ENCODE assay signal across 9 cellular contexts in the genomic region with DNA sequence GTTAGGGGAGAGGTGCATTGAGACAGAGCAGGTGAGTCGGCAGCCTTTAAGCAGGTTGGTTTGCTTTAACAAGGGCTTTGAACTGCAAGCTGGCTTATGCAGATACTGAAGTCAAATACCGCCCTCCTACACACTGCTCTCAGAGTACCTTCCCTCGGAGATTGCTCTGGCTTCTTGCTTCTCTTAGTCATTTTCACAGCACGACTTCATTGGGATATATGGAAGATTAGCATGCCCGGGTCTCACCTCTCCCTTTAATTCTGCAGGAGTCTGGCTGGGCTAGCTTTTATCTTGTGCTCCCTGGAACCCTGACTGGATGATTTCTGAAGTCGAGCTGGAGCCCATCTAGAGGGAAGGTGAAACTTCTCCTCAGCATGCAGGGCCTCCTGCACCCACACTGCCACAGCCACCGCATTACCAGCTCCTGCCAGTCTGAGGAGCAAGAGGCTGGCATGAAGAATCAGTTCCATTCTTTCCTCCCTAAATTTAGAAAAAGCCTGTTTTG.
DNase-seq lines count a peak whose midpoint lies in the region; ATAC-seq lines count a peak whose summit lies in the region.
"Had no signal": no experiment of that assay in that cellular context is flagged by ENCODE, and none has a peak within 500 bp of the region (broad histone marks: within the 10 kb centered on the region; RNA-seq: fewer than 3 reads in every experiment).

No MANE protein-coding gene starts in this region.

- no peaks in the 10 kb centered on the region for H3K36me3 Mint-ChIP-seq in activated naive CD4-positive, alpha-beta T cell treated with anti-CD3 and anti-CD28 coated beads, Interleukin-2, amount 10 ng/mL, durations not matched to agents 7 days and 5 days
- H3K36me3 Mint-ChIP-seq: naive B cell had no signal

- ATAC-seq in stimulated activated naive CD8-positive, alpha-beta T cell treated with anti-CD3 and anti-CD28 coated beads, Interleukin-15, amount 100 ng/mL, for 72 hours = peak; percentile 88
- no peak for ATAC-seq in HG03097 (IDR thresholded peaks at IDR 0.05; ENCODE audit: low FRiP score, unreplicated experiment)
- no peak for ATAC-seq in GM21360 (IDR thresholded peaks at IDR 0.05; ENCODE audit: unreplicated experiment)

- CTCF ChIA-PET in activated naive CD4-positive, alpha-beta T cell treated with anti-CD3 and anti-CD28 coated beads, Interleukin-2, amount 10 ng/mL, durations not matched to agents 7 days and 5 days (lab: Charles Lee) = interaction anchor here (0.7 to 2.1 kb wide), 8 partner anchors 12 to 331 kb away, joined by 3 to 19 read pairs (median 3); no protein-coding TSS in a partner anchor

- H3K4me3 Mint-ChIP-seq in activated naive CD4-positive, alpha-beta T cell treated with anti-CD3 and anti-CD28 coated beads, Interleukin-2, amount 10 ng/mL, durations not matched to agents 7 days and 5 days = no peak overlapping the region
- peak overlapping the region; percentile 61 to 72 for H3K4me3 Mint-ChIP-seq in stimulated activated naive CD8-positive, alpha-beta T cell treated with anti-CD3 and anti-CD28 coated beads, Interleukin-15, amount 100 ng/mL, for 72 hours
- H3K4me3 Mint-ChIP-seq: naive B cell had no signal

- peaks cover 8% of the 10 kb centered on the region for H3K4me1 Mint-ChIP-seq in activated naive CD4-positive, alpha-beta T cell treated with anti-CD3 and anti-CD28 coated beads, Interleukin-2, amount 10 ng/mL, durations not matched to agents 7 days and 5 days
- peaks cover 29% of the 10 kb centered on the region for H3K4me1 Mint-ChIP-seq in stimulated activated naive CD8-positive, alpha-beta T cell treated with anti-CD3 and anti-CD28 coated beads, Interleukin-15, amount 100 ng/mL, for 72 hours

- DNase-seq in activated naive CD4-positive, alpha-beta T cell treated with anti-CD3 and anti-CD28 coated beads, Interleukin-2, amount 10 ng/mL, durations not matched to agents 7 days and 5 days = peak; percentile 30
- DNase-seq in activated naive CD4-positive, alpha-beta T cell treated with Interleukin-2 at 50 U/mL for 16 hours = no peak
- DNase-seq in NCI-H2196 treated with DMSO at 0.1 percent for 48 hours (lab: John Stamatoyannopoulos, UW; ENCODE audit: unreplicated experiment) (peak; percentile 13), cerebellum (ENCODE audit: low spot score) (peak; percentile 21), T1000 (lab: John Stamatoyannopoulos, UW) (no peak)
- DNase-seq in stimulated activated naive CD8-positive, alpha-beta T cell treated with anti-CD3 and anti-CD28 coated beads, Interleukin-15, amount 100 ng/mL, for 72 hours = peak; percentile 17 to 46
- DNase-seq: naive B cell had no signal

- H3K27me3 Mint-ChIP-seq in activated naive CD4-positive, alpha-beta T cell treated with anti-CD3 and anti-CD28 coated beads, Interleukin-2, amount 10 ng/mL, durations not matched to agents 7 days and 5 days = no peaks in the 10 kb centered on the region
- no peaks in the 10 kb centered on the region for H3K27me3 Mint-ChIP-seq in stimulated activated naive CD8-positive, alpha-beta T cell treated with anti-CD3 and anti-CD28 coated beads, Interleukin-15, amount 100 ng/mL, for 72 hours

- no peak overlapping the region for H3K27ac Mint-ChIP-seq in activated naive CD4-positive, alpha-beta T cell treated with anti-CD3 and anti-CD28 coated beads, Interleukin-2, amount 10 ng/mL, durations not matched to agents 7 days and 5 days
- peak overlapping the region; percentile 78 to 85 for H3K27ac Mint-ChIP-seq in stimulated activated naive CD8-positive, alpha-beta T cell treated with anti-CD3 and anti-CD28 coated beads, Interleukin-15, amount 100 ng/mL, for 72 hours
- H3K27ac Mint-ChIP-seq: naive B cell had no signal

- no peaks in the 10 kb centered on the region for H3K9me3 Mint-ChIP-seq in activated naive CD4-positive, alpha-beta T cell treated with anti-CD3 and anti-CD28 coated beads, Interleukin-2, amount 10 ng/mL, durations not matched to agents 7 days and 5 days
- no peaks in the 10 kb centered on the region for H3K9me3 Mint-ChIP-seq in stimulated activated naive CD8-positive, alpha-beta T cell treated with anti-CD3 and anti-CD28 coated beads, Interleukin-15, amount 100 ng/mL, for 72 hours

Comparison
In these comparisons a context has a peak if more than half of its experiments do, and no peak if none do; other contexts are left out.
1. DNase-seq: peak in activated naive CD4-positive, alpha-beta T cell treated with anti-CD3 and anti-CD28 coated beads, Interleukin-2, amount 10 ng/mL, durations not matched to agents 7 days and 5 days (single experiment), NCI-H2196 treated with DMSO at 0.1 percent for 48 hours (single experiment), cerebellum (single experiment) and stimulated activated naive CD8-positive, alpha-beta T cell treated with anti-CD3 and anti-CD28 coated beads, Interleukin-15, amount 100 ng/mL, for 72 hours (2 of 2); none in activated naive CD4-positive, alpha-beta T cell treated with Interleukin-2 at 50 U/mL for 16 hours (single experiment) and T1000 (single experiment).